ENCODE assay signal across 16 cellular contexts in the genomic region with DNA sequence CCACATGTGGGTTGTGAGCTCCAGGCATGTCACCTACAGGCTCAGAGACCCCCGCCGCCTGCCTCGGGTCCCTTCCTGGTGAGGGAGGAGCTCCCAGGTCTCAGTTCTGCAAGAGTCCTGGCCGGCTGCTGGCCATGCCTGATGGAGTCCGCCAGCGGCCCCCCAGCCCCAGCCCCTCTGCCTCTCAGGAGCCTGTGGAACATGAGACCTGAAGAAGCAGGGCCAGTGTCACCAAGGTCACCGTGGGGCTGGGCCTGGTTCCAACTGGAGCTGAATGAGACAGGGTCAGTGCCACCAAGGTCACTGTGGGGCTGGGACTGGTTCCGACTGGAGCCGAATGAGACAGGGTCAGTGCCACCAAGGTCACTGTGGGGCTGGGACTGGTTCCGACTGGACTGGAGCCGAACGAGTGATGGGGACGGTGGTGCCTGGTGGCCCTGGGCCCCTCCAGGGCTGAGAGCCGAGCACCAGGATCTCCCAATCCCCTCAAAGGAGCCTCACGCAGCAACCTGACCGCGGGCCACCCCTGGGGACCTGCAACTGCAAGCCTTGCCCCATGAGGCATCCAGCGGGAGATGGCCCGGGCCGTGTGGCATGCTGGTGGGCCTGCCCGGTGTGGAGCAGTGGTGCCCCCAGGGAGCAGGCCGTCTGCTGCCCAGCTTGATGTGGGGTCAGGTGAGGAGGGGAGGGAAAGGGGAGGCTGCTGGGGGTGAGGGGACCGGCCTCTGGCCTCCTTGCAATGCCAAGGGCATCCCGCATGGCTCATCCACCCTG. TPM values are rescaled to one million over a fixed set of nuclear protein-coding genes. Genes with fewer than 3 reads are reported as not detected.
DNase-seq lines count a peak whose midpoint lies in the region; ATAC-seq and TF ChIP-seq lines count a peak whose summit lies in the region.
"Had no signal": no experiment of that assay in that cellular context is flagged by ENCODE, and none has a peak within 500 bp of the region (broad histone marks: within the 10 kb centered on the region; RNA-seq: fewer than 3 reads in every experiment).

No MANE protein-coding gene starts in this region.

- peak overlapping the region in 7 of 11 experiments; percentile 2 to 47 (median 32); a peak in 9 of 22 replicates for H3K9ac ChIP-seq in BLaER1 treated with 17β-estradiol and CSF1 and Interleukin-3, amounts not matched to agents 10 nM and 100 nM

- WGBS in adrenal gland, 4 donors = 63 to 95% (median 70%) methylated on average over 7 to 24 of the region's 24 CpGs
- WGBS in gastroesophageal sphincter (ENCODE audit: low coverage in 1 of 2), 2 donors = no CpG with 5 or more reads among the region's 24 CpGs

- peaks cover 0 to 66% (median 8%) of the 10 kb centered on the region in 11 experiments; a peak in 13 of 22 replicates for H4K20me1 ChIP-seq in BLaER1 treated with 17β-estradiol and CSF1 and Interleukin-3, amounts not matched to agents 10 nM and 100 nM
- no peaks in the 10 kb centered on the region for H4K20me1 ChIP-seq in GM23338 (replicated peaks; ENCODE audit: insufficient read depth)

- peaks cover 43 to 80% (median 70%) of the 10 kb centered on the region in 10 experiments for H3K4me1 ChIP-seq in BLaER1 treated with 17β-estradiol and CSF1 and Interleukin-3, amounts not matched to agents 10 nM and 100 nM
- no peaks in the 10 kb centered on the region for H3K4me1 ChIP-seq in adrenal gland (replicated peaks in 1 of 2)
- H3K4me1 ChIP-seq in neutrophil (ENCODE audit: control insufficient read depth in 1 of 2, insufficient read depth in 1 of 2, low read depth in 1 of 2, low read length in 1 of 2) = peaks cover 18 to 21% of the 10 kb centered on the region in 2 experiments
- no peaks in the 10 kb centered on the region for H3K4me1 ChIP-seq in gastroesophageal sphincter
- no peaks in the 10 kb centered on the region for H3K4me1 ChIP-seq in GM23338 (ENCODE audit: insufficient read depth)

- no peak overlapping the region for H2AFZ ChIP-seq in GM23338

- H3K9me2 ChIP-seq in GM23338 (ENCODE audit: insufficient read depth) = no peaks in the 10 kb centered on the region

- no peak overlapping the region for H3K4me3 Mint-ChIP-seq in GM23338
- H3K4me3 Mint-ChIP-seq: CD4-positive, alpha-beta memory T cell had no signal

- H3K27ac ChIP-seq in BLaER1 treated with 17β-estradiol and CSF1 and Interleukin-3, amounts not matched to agents 10 nM and 100 nM = peak overlapping the region in 4 of 11 experiments; percentile 1 to 46 (median 31); a peak in 3 of 22 replicates
- no peak overlapping the region for H3K27ac ChIP-seq in adrenal gland
- H3K27ac ChIP-seq in neutrophil = peak overlapping the region; percentile 93
- H3K27ac ChIP-seq in gastroesophageal sphincter = no peak overlapping the region
- H3K27ac ChIP-seq in GM23338 (ENCODE audit: low read depth) = no peak overlapping the region
- H3K27ac ChIP-seq: HL-60 had no signal

- H3K27me3 ChIP-seq in BLaER1 treated with 17β-estradiol and CSF1 and Interleukin-3, amounts not matched to agents 10 nM and 100 nM = peaks cover 0 to 9% (median 0%) of the 10 kb centered on the region in 11 experiments; a peak in 2 of 22 replicates
- H3K27me3 ChIP-seq in adrenal gland = no peaks in the 10 kb centered on the region
- no peaks in the 10 kb centered on the region for H3K27me3 ChIP-seq in neutrophil
- H3K27me3 ChIP-seq in gastroesophageal sphincter = peaks cover 38% of the 10 kb centered on the region
- no peaks in the 10 kb centered on the region for H3K27me3 ChIP-seq in GM23338 (ENCODE audit: insufficient read depth)

- no peaks in the 10 kb centered on the region for H3K79me2 ChIP-seq in GM23338 (replicated peaks; ENCODE audit: insufficient read depth)

- intact Hi-C loops in adrenal gland (cut with DNase I) = no loop called here

- H3K27me3 Mint-ChIP-seq in GM23338 (ENCODE audit: insufficient read depth, low read depth, poor library complexity) = peaks cover 7% of the 10 kb centered on the region
- H3K27me3 Mint-ChIP-seq: CD4-positive, alpha-beta memory T cell had no signal

- no peaks in the 10 kb centered on the region for H3K36me3 Mint-ChIP-seq in GM23338 (ENCODE audit: low read depth)

- peaks cover 0 to 78% (median 71%) of the 10 kb centered on the region in 11 experiments; a peak in 21 of 22 replicates for H3K36me3 ChIP-seq in BLaER1 treated with 17β-estradiol and CSF1 and Interleukin-3, amounts not matched to agents 10 nM and 100 nM
- H3K36me3 ChIP-seq in adrenal gland (replicated peaks in 1 of 2) (no peaks in the 10 kb centered on the region), neutrophil (peaks cover 90% of the 10 kb centered on the region), gastroesophageal sphincter (no peaks in the 10 kb centered on the region), GM23338 (ENCODE audit: insufficient read depth) (no peaks in the 10 kb centered on the region)

- H3F3A ChIP-seq in GM23338 (replicated peaks; ENCODE audit: low read depth) = no peaks in the 10 kb centered on the region

- no peak overlapping the region for H3K4me3 ChIP-seq in BLaER1 treated with 17β-estradiol and CSF1 and Interleukin-3, amounts not matched to agents 10 nM and 100 nM
- H3K4me3 ChIP-seq in adrenal gland (no peak overlapping the region), neutrophil (ENCODE audit: low read depth in 1 of 2, low read length in 1 of 2) (no peak overlapping the region), gastroesophageal sphincter (no peak overlapping the region), GM23338 (no peak overlapping the region)

- TF ChIP-seq CTCF in adrenal gland (IDR thresholded peaks at IDR 0.05) (no peak), neutrophil (IDR thresholded peaks at IDR 0.05) (no peak), gastroesophageal sphincter (IDR thresholded peaks at IDR 0.05) (no peak), GM23338 (conservative IDR thresholded peaks at IDR 0.05; ENCODE audit: low read depth in 2 of 2) (no peak)

- TF ChIP-seq EP300 in gastroesophageal sphincter (IDR thresholded peaks at IDR 0.05) = no peak

- H3K4me2 ChIP-seq in BLaER1 treated with 17β-estradiol and CSF1 and Interleukin-3, amounts not matched to agents 10 nM and 100 nM = peak overlapping the region in 8 of 11 experiments; percentile 64 to 81 (median 72); a peak in 17 of 22 replicates
- no peak overlapping the region for H3K4me2 ChIP-seq in GM23338

- no peaks in the 10 kb centered on the region for H3K9me3 ChIP-seq in BLaER1 treated with 17β-estradiol and CSF1 and Interleukin-3, amounts not matched to agents 10 nM and 100 nM (replicated peaks in 1 of 11)
- H3K9me3 ChIP-seq in adrenal gland (replicated peaks in 1 of 3) (no peaks in the 10 kb centered on the region), neutrophil (no peaks in the 10 kb centered on the region), gastroesophageal sphincter (no peaks in the 10 kb centered on the region)

- TF ChIP-seq POLR2A in adrenal gland (IDR thresholded peaks at IDR 0.05) (no peak), gastroesophageal sphincter (IDR thresholded peaks at IDR 0.05) (no peak)

- H3K4me1 Mint-ChIP-seq in GM23338 = peaks cover 2% of the 10 kb centered on the region; the same call in 2 of the 3 replicates

- DNase-seq in adrenal gland (peak in 4 of 7 donors; percentile 32 to 58 (median 48)), left kidney (ENCODE audit: low read depth, low spot score) (peak; percentile 74), amygdala (lab: John Stamatoyannopoulos, UW) (no peak), NCI-H2029 (lab: John Stamatoyannopoulos, UW) (no peak), GM23338 (ENCODE audit: low spot score) (no peak)
- DNase-seq: Calu3; CD4-positive, alpha-beta memory T cell; HCEC 1CT; NCI-H1105 treated with DMSO at 0.1 percent for 48 hours; NCI-H187; NCI-H446 treated with DMSO at 0.1 percent for 48 hours; PC-3 had no signal

- no peak for ATAC-seq in gastroesophageal sphincter
- ATAC-seq in GM23338 = no peak
- ATAC-seq: PC-3 had no signal

- no peaks in the 10 kb centered on the region for H3K9me3 Mint-ChIP-seq in GM23338
- H3K9me3 Mint-ChIP-seq: CD4-positive, alpha-beta memory T cell had no signal

- no peak overlapping the region for H3K27ac Mint-ChIP-seq in GM23338

TF ChIP-seq in GM23338, 12 proteins besides CTCF, POLR2A, EP300 and RAD21 (continues in another document):
- TF ChIP-seq EZH2phosphoT487 (IDR thresholded peaks at IDR 0.05; ENCODE audit: unreplicated experiment) = no peak
- no peak for TF ChIP-seq ZNF331 (CRISPR knock-in tag; IDR thresholded peaks at IDR 0.05; ENCODE audit: low read depth)
- no peak for TF ChIP-seq JUNB (IDR thresholded peaks at IDR 0.05; ENCODE audit: unreplicated experiment)
- no peak for TF ChIP-seq EZH2 (IDR thresholded peaks at IDR 0.05; ENCODE audit: low read depth, unreplicated experiment)

RNA-seq across cellular contexts. Expression of a gene that starts 14.5 kb away (rescaled TPM):
- total RNA-seq in adrenal gland = 100 to 1,000 TPM; 114 to 467 (median 251) TPM
- 100 to 1,000 TPM; 110 to 138 (median 118) TPM for polyA plus RNA-seq in adrenal gland
- 100 to 1,000 TPM; 217 to 419 (median 313) TPM for total RNA-seq in gastroesophageal sphincter
- 168 and 172 TPM in 2 replicates for total RNA-seq in GM23338 (2014; rRNA removed; shearing (Covaris generic))
- polyA plus RNA-seq in GM23338 (2016; fragmentation: Nextera tagmentation; extraction: Ambion mirVana) = 96.0 and 99.9 TPM in 2 replicates

RNA-seq across cellular contexts. Expression of a gene that starts 32.7 kb away (rescaled TPM):
- total RNA-seq in adrenal gland (100 to 1,000 TPM in 4 of 8 donors, 10 to 100 TPM in 4; 68.2 to 212 (median 120) TPM), gastroesophageal sphincter (100 to 1,000 TPM in 1 of 4 donors, 10 to 100 TPM in 3; 10.4 to 112 (median 41.4) TPM)
- polyA plus RNA-seq in adrenal gland (100 to 1,000 TPM in 2 of 3 donors, 10 to 100 TPM in 1; 10.9 to 249 (median 101) TPM), GM23338 (2016; fragmentation: Nextera tagmentation; extraction: Ambion mirVana) (0.40 and 0.44 TPM in 2 replicates)
- total RNA-seq in GM23338 (2014; rRNA removed; shearing (Covaris generic)) = 0.63 TPM in 1 of 2 replicates, not detected in the other

RNA-seq across cellular contexts. Expression of a gene that starts 51.8 kb away (rescaled TPM):
- total RNA-seq in adrenal gland (10 to 100 TPM; 11.1 to 45.3 (median 26.6) TPM), gastroesophageal sphincter (10 to 100 TPM; 15.7 to 53.9 (median 36.4) TPM)
- polyA plus RNA-seq in adrenal gland (10 to 100 TPM; 13.1 to 22.8 (median 21.4) TPM), GM23338 (2016; fragmentation: Nextera tagmentation; extraction: Ambion mirVana) (46.9 and 48.0 TPM in 2 replicates)
- total RNA-seq in GM23338 (2014; rRNA removed; shearing (Covaris generic)) = 36.3 and 41.5 TPM in 2 replicates

Comparison
In these comparisons a context has a peak if more than half of its experiments do, and no peak if none do; other contexts are left out.
1. DNase-seq: peak in adrenal gland (4 of 7) and left kidney (single experiment); none in amygdala (0 of 56), NCI-H2029 (single experiment) and GM23338 (single experiment).